1 cellular context compared by ENCODE assay signal in genomic region chr11:63901660-63902059, GRCh38.
TF ChIP-seq lines count a peak whose summit lies in the region.

No MANE protein-coding gene starts in this region.

TF ChIP-seq in liver, 16 proteins besides CTCF, POLR2A, EP300 and RAD21 (continued from another document):
- TF ChIP-seq FOXA1 (IDR thresholded peaks at IDR 0.05) (no peak), SP1 (IDR thresholded peaks at IDR 0.05) (no peak), REST (IDR thresholded peaks at IDR 0.05) (no peak), TAF1 (conservative IDR thresholded peaks at IDR 0.05) (no peak)
